Comparison of ENCODE assay signal across 2 cellular contexts in genomic region chr1:41939194-41939593, GRCh38.
TF ChIP-seq lines count a peak whose summit lies in the region.

No MANE protein-coding gene starts in this region.

TF ChIP-seq in HCT116, 20 proteins besides CTCF, POLR2A, EP300 and RAD21 (continued from another document):
- TF ChIP-seq REST (IDR thresholded peaks at IDR 0.05; ENCODE audit: low read depth) (peak; percentile 74), ZNF274 (IDR thresholded peaks at IDR 0.05; ENCODE audit: low read depth, low read length) (no peak), SRF (IDR thresholded peaks at IDR 0.05; ENCODE audit: low read depth) (no peak), SIN3A (IDR thresholded peaks at IDR 0.05; ENCODE audit: low read depth) (no peak)

TF ChIP-seq in K562, 482 proteins besides CTCF, POLR2A, EP300 and RAD21:
- TF ChIP-seq REST (CRISPR knock-in tag; IDR thresholded peaks at IDR 0.05; ENCODE audit: low read depth), result 0 out of 2 replicates have a peak, but pooled peaks have one; percentile 63
- no peak for TF ChIP-seq ZNF639 (CRISPR knock-in tag; conservative IDR thresholded peaks at IDR 0.05 in 1 of 2, IDR thresholded peaks at IDR 0.05 in 1 of 2)
- TF ChIP-seq EHMT2 (IDR thresholded peaks at IDR 0.05), result peak; percentile 88
- no peak for TF ChIP-seq RBM14 (IDR thresholded peaks at IDR 0.05; ENCODE audit: borderline replicate concordance, insufficient read depth, low read depth, low read length)
- peak; percentile 85 for TF ChIP-seq MIER1 (IDR thresholded peaks at IDR 0.05; ENCODE audit: low read depth)
